Comparison of ENCODE assay signal across 8 cellular contexts in the genomic region with DNA sequence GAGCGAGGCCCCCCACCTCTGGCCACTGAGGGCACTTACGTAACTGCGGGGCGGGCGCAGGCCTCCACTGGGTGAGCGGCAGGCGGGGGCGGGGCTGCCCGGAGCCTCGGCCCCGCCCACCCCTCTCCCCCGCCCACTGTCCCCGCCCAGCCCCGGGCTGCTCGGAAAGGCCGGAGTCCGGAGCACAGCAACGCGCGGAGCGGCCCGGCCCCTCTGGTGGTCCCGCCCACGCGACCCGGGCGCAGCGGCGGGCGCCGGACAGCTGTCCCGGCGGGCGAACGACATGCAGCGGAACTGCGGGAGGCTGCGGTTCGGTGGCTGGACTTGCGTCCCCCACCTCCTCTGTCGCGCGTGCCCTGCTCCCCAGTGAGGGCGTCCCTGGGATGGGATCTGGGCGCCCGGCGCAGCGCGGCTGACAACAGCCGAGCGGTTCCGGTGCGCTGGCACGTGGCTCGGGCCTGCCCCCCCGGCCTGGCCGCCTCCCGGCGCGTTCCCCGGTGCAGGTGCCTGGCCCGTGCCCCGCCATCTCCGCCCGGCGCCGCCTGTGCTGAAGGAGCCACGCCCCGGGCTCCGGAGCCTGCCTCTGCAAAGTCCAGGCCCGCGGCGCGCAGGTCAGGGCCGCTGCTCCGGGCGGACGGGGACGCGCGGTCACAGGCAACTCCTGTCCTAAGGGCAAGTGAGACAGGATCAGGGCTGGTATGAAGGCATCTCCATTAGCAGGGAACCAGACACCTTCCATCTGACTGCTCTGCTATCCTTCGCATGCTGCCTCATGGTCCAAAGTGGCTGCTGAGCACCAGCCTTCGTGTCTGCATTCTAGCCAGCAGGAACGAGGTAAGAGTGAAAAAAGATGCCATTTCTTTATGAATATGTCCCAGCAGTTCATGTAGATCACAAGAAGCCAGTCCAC. TPM values are rescaled to one million over a fixed set of nuclear protein-coding genes. Genes with fewer than 3 reads are reported as not detected.
DNase-seq lines count a peak whose midpoint lies in the region; ATAC-seq and TF ChIP-seq lines count a peak whose summit lies in the region.

No MANE protein-coding gene starts in this region.

- peaks cover 10% of the 10 kb centered on the region for H3K27me3 ChIP-seq in H7 (ENCODE audit: control insufficient read depth, insufficient read depth, low read length)

- no peak overlapping the region for H3K27ac Mint-ChIP-seq in osteocyte (ENCODE audit: unreplicated experiment)

- DNase-seq in H7, result peak; percentile 98
- peak; percentile 70 for DNase-seq in globus pallidus (ENCODE audit: low spot score)
- peak; percentile 82 for DNase-seq in osteocyte (ENCODE audit: extremely low spot score, unreplicated experiment)
- no peak for DNase-seq in epidermal melanocyte (ENCODE audit: insufficient read length, low spot score)
- DNase-seq in HUDEP-2 (lab: John Stamatoyannopoulos, UW; ENCODE audit: unreplicated experiment in 76 of 76), result no peak
- no peak for DNase-seq in HK-2 (ENCODE audit: unreplicated experiment)

- H3K4me3 Mint-ChIP-seq in osteocyte (ENCODE audit: unreplicated experiment), result no peak overlapping the region

- ATAC-seq in SK-N-SH treated with all-trans-retinoic acid at 6 μM for 48 hours, result peak; percentile 40; the same call in 1 of the 3 replicates
- no peak for ATAC-seq in HG03025 (IDR thresholded peaks at IDR 0.05; ENCODE audit: low FRiP score, unreplicated experiment)

- H3K4me3 ChIP-seq in H7 (ENCODE audit: insufficient read depth, low read depth, low read length), result peak overlapping the region; percentile 48

- TF ChIP-seq CTCF in osteocyte (IDR thresholded peaks at IDR 0.05), result no peak

- no peaks in the 10 kb centered on the region for H3K36me3 ChIP-seq in H7 (replicated peaks; ENCODE audit: control insufficient read depth, insufficient read depth, low read length)

- H3K36me3 Mint-ChIP-seq in osteocyte (ENCODE audit: unreplicated experiment), result no peaks in the 10 kb centered on the region

- H3K9me3 Mint-ChIP-seq in osteocyte (ENCODE audit: unreplicated experiment), result no peaks in the 10 kb centered on the region

- H3K27me3 Mint-ChIP-seq in osteocyte (ENCODE audit: unreplicated experiment), result peaks cover 56% of the 10 kb centered on the region

- peaks cover 2% of the 10 kb centered on the region for H3K4me1 Mint-ChIP-seq in osteocyte (ENCODE audit: unreplicated experiment)

TF ChIP-seq in SK-N-SH treated with all-trans-retinoic acid at 6 μM for 48 hours, 23 proteins besides CTCF, POLR2A, EP300 and RAD21:
- TF ChIP-seq ZNF565 (CRISPR knock-in tag; conservative IDR thresholded peaks at IDR 0.05; ENCODE audit: low read depth), result no peak
- no peak for TF ChIP-seq TCF4 (CRISPR knock-in tag; IDR thresholded peaks at IDR 0.05; ENCODE audit: borderline replicate concordance)
- TF ChIP-seq, protein P1, sequence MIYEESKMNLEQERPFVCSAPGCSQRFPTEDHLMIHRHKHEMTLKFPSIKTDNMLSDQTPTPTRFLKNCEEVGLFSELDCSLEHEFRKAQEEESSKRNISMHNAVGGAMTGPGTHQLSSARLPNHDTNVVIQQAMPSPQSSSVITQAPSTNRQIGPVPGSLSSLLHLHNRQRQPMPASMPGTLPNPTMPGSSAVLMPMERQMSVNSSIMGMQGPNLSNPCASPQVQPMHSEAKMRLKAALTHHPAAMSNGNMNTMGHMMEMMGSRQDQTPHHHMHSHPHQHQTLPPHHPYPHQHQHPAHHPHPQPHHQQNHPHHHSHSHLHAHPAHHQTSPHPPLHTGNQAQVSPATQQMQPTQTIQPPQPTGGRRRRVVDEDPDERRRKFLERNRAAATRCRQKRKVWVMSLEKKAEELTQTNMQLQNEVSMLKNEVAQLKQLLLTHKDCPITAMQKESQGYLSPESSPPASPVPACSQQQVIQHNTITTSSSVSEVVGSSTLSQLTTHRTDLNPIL (CRISPR knock-in tag; IDR thresholded peaks at IDR 0.05; ENCODE audit: low read depth), result no peak
- TF ChIP-seq ZC3H10 (CRISPR knock-in tag; IDR thresholded peaks at IDR 0.05), result no peak
- TF ChIP-seq ZFP3 (CRISPR knock-in tag; IDR thresholded peaks at IDR 0.05), result no peak
- TF ChIP-seq, protein P2, sequence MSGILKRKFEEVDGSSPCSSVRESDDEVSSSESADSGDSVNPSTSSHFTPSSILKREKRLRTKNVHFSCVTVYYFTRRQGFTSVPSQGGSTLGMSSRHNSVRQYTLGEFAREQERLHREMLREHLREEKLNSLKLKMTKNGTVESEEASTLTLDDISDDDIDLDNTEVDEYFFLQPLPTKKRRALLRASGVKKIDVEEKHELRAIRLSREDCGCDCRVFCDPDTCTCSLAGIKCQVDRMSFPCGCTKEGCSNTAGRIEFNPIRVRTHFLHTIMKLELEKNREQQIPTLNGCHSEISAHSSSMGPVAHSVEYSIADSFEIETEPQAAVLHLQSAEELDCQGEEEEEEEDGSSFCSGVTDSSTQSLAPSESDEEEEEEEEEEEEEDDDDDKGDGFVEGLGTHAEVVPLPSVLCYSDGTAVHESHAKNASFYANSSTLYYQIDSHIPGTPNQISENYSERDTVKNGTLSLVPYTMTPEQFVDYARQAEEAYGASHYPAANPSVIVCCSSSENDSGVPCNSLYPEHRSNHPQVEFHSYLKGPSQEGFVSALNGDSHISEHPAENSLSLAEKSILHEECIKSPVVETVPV (CRISPR knock-in tag; IDR thresholded peaks at IDR 0.05), result no peak
- TF ChIP-seq GLIS3 (CRISPR knock-in tag; IDR thresholded peaks at IDR 0.05), result no peak

RNA-seq across cellular contexts. Expression of a gene that starts 21.8 kb away (rescaled TPM):
- 8.2 and 10.3 TPM in 2 replicates for total RNA-seq in H7 (2014; rRNA removed; shearing (Covaris generic))
- not detected in 2 replicates for total RNA-seq in osteocyte

RNA-seq across cellular contexts. Expression of a gene that starts 47.5 kb away (rescaled TPM):
- 21.0 and 22.6 TPM in 2 replicates for total RNA-seq in H7 (2014; rRNA removed; shearing (Covaris generic))
- 29.2 and 33.7 TPM in 2 replicates for total RNA-seq in osteocyte

Comparison
In these comparisons a context has a peak if more than half of its experiments do, and no peak if none do; other contexts are left out.
1. DNase-seq: peak in H7 (single experiment), globus pallidus (single experiment) and osteocyte (single experiment); none in epidermal melanocyte (single experiment), HUDEP-2 (0 of 76) and HK-2 (single experiment).